Comparison of ENCODE assay signal across 19 cellular contexts in genomic region chr3:157318639-157319288, GRCh38.
A peak's percentile ranks its signal among the peaks of the same experiment; 100 is the strongest.
DNase-seq lines count a peak whose midpoint lies in the region; ATAC-seq, FAIRE-seq and TF ChIP-seq lines count a peak whose summit lies in the region.
"Had no signal": no experiment of that assay in that cellular context is flagged by ENCODE, and none has a peak within 500 bp of the region (broad histone marks: within the 10 kb centered on the region; RNA-seq: fewer than 3 reads in every experiment).

No MANE protein-coding gene starts in this region.

- H2AFZ ChIP-seq in HepG2 (ENCODE audit: low read length) (no peak overlapping the region), hepatocyte (no peak overlapping the region)

- H3K36me3 Mint-ChIP-seq in mesothelial cell of epicardium, result no peaks in the 10 kb centered on the region
- H3K36me3 Mint-ChIP-seq: CD4-positive, CD25-positive, alpha-beta regulatory T cell; IgD-negative memory B cell had no signal

- CTCF ChIA-PET in HepG2 (lab: Yijun Ruan, JAX; ENCODE audit: low intra/inter-chr PET ratio, low total read pairs), result no interaction called here

- H3K4me3 Mint-ChIP-seq in mesothelial cell of epicardium, result no peak overlapping the region
- H3K4me3 Mint-ChIP-seq: CD4-positive, CD25-positive, alpha-beta regulatory T cell; H9; IgD-negative memory B cell had no signal

- H4K20me1 ChIP-seq in HepG2 (ENCODE audit: insufficient read depth, low read length) (no peaks in the 10 kb centered on the region), hepatocyte (ENCODE audit: insufficient read depth, poor library complexity, severe bottlenecking) (no peaks in the 10 kb centered on the region)
- H4K20me1 ChIP-seq: BLaER1 treated with 17β-estradiol and CSF1 and Interleukin-3, amounts not matched to agents 10 nM and 100 nM had no signal

- intact Hi-C loops in HepG2 (cut with micrococcal nuclease; ENCODE audit: unreplicated experiment) (no loop called here), right lobe of liver (cut with DNase I) (no loop called here)

- FAIRE-seq in HepG2 (lab: Jason Lieb, UNC), result no peak
- FAIRE-seq: GM12878, HTR-8/SVneo had no signal

- no peak for TF ChIP-seq CTCF in HepG2 (CRISPR knock-in tag; IDR thresholded peaks at IDR 0.05)
- TF ChIP-seq CTCF in right lobe of liver (IDR thresholded peaks at IDR 0.05), result no peak
- no peak for TF ChIP-seq CTCF in hepatocyte (IDR thresholded peaks at IDR 0.05; ENCODE audit: poor library complexity)
- TF ChIP-seq CTCF in mesothelial cell of epicardium (IDR thresholded peaks at IDR 0.05; ENCODE audit: unreplicated experiment), result no peak

- peak overlapping the region; percentile 66 for H3K27ac Mint-ChIP-seq in mesothelial cell of epicardium
- H3K27ac Mint-ChIP-seq: CD4-positive, CD25-positive, alpha-beta regulatory T cell; IgD-negative memory B cell had no signal

- H3K36me3 ChIP-seq in HepG2 (replicated peaks in 1 of 2; ENCODE audit: control insufficient read depth in 1 of 2, insufficient read depth in 2 of 2, low read length in 2 of 2) (no peaks in the 10 kb centered on the region), right lobe of liver (no peaks in the 10 kb centered on the region), hepatocyte (replicated peaks; ENCODE audit: insufficient read depth, low read depth) (no peaks in the 10 kb centered on the region)
- H3K36me3 ChIP-seq: BLaER1 treated with 17β-estradiol and CSF1 and Interleukin-3, amounts not matched to agents 10 nM and 100 nM had no signal

- no peak for TF ChIP-seq RAD21 in HepG2 (CRISPR knock-in tag; IDR thresholded peaks at IDR 0.05)

- H3K4me2 ChIP-seq in HepG2 (ENCODE audit: low read depth, low read length) (no peak overlapping the region), hepatocyte (peak overlapping the region; percentile 7)
- H3K4me2 ChIP-seq: BLaER1 treated with 17β-estradiol and CSF1 and Interleukin-3, amounts not matched to agents 10 nM and 100 nM had no signal

- H3K4me3 ChIP-seq in HepG2 (replicated peaks in 1 of 3; ENCODE audit: insufficient read depth in 1 of 3, low read depth in 2 of 3, low read length in 3 of 3) (no peak overlapping the region), right lobe of liver (no peak overlapping the region), hepatocyte (no peak overlapping the region)
- H3K4me3 ChIP-seq: BLaER1 treated with 17β-estradiol and CSF1 and Interleukin-3, amounts not matched to agents 10 nM and 100 nM; GM12878 had no signal

- H3K4me1 ChIP-seq in HepG2 (ENCODE audit: insufficient read depth, low read length), result peaks cover 7% of the 10 kb centered on the region; the same call in 1 of the 2 replicates
- H3K4me1 ChIP-seq in right lobe of liver, result no peaks in the 10 kb centered on the region
- H3K4me1 ChIP-seq in hepatocyte (ENCODE audit: insufficient read depth), result peaks cover 6% of the 10 kb centered on the region
- H3K4me1 ChIP-seq: BLaER1 treated with 17β-estradiol and CSF1 and Interleukin-3, amounts not matched to agents 10 nM and 100 nM had no signal

- POLR2A ChIA-PET in HepG2 (lab: Yijun Ruan, JAX), result no interaction called here

- no TSS peak for BruUV-seq in HepG2 (replicated peaks; lab: Mats Ljungman, UMichigan)

- no peak overlapping the region for H3K27ac ChIP-seq in HepG2 (ENCODE audit: extremely low read length, insufficient read depth, low read length)
- H3K27ac ChIP-seq in right lobe of liver, result no peak overlapping the region
- H3K27ac ChIP-seq in hepatocyte, result peak overlapping the region; percentile 23
- H3K27ac ChIP-seq: 22Rv1; BLaER1 treated with 17β-estradiol and CSF1 and Interleukin-3, amounts not matched to agents 10 nM and 100 nM had no signal

- ATAC-seq in HepG2 (no peak), right lobe of liver (no peak), HG02642 (IDR thresholded peaks at IDR 0.05; ENCODE audit: poor library complexity, unreplicated experiment) (no peak), HG03442 (IDR thresholded peaks at IDR 0.05; ENCODE audit: unreplicated experiment) (no peak)
- ATAC-seq: GM12878 had no signal

- 2% methylated on average over 5 of the region's 5 CpGs for WGBS in HepG2 (ENCODE audit: low lambda C conversion rate)
- 46% methylated on average over 5 of the region's 5 CpGs for WGBS in right lobe of liver (ENCODE audit: insufficient coverage, low coverage, low lambda C conversion rate, missing lambda C conversion rate)
- WGBS in hepatocyte (ENCODE audit: low lambda C conversion rate, missing lambda C conversion rate), result 52% methylated on average over 5 of the region's 5 CpGs

- H3K9ac ChIP-seq in HepG2 (ENCODE audit: insufficient read depth, low read depth, low read length), result no peak overlapping the region
- H3K9ac ChIP-seq: BLaER1 treated with 17β-estradiol and CSF1 and Interleukin-3, amounts not matched to agents 10 nM and 100 nM had no signal

- H3K9me3 ChIP-seq in HepG2 (ENCODE audit: low read length), result no peaks in the 10 kb centered on the region
- no peaks in the 10 kb centered on the region for H3K9me3 ChIP-seq in right lobe of liver
- no peaks in the 10 kb centered on the region for H3K9me3 ChIP-seq in hepatocyte (ENCODE audit: low read depth)
- H3K9me3 ChIP-seq: BLaER1 treated with 17β-estradiol and CSF1 and Interleukin-3, amounts not matched to agents 10 nM and 100 nM had no signal

- no peaks in the 10 kb centered on the region for H3K79me2 ChIP-seq in HepG2 (ENCODE audit: insufficient read depth, low read length)
- no peaks in the 10 kb centered on the region for H3K79me2 ChIP-seq in hepatocyte

- DNase-seq in HepG2 (ENCODE audit: low spot score) (peak; percentile 2), right lobe of liver (no peak), hepatocyte (ENCODE audit: low spot score) (no peak), mesothelial cell of epicardium (ENCODE audit: low spot score in 2 of 2, unreplicated experiment in 2 of 2) (no peak), SK-N-DZ (ENCODE audit: low spot score) (no peak)
- DNase-seq in activated T-cell treated with anti-CD3 and anti-CD28 coated beads, Interleukin-2, amount 50 U/mL, for 1 hour, result no peak
- DNase-seq: AML-193; CD4-positive, CD25-positive, alpha-beta regulatory T cell; DMS79; GOT3; H9; KG1 had no signal

- TF ChIP-seq EP300 in HepG2 (IDR thresholded peaks at IDR 0.05; ENCODE audit: low read depth in 2 of 2, low read length in 2 of 2) (no peak), HepG2 (CRISPR knock-in tag; IDR thresholded peaks at IDR 0.05; ENCODE audit: borderline replicate concordance) (no peak)

- no peaks in the 10 kb centered on the region for H3K27me3 Mint-ChIP-seq in mesothelial cell of epicardium (ENCODE audit: low read depth)
- H3K27me3 Mint-ChIP-seq: CD4-positive, CD25-positive, alpha-beta regulatory T cell; IgD-negative memory B cell had no signal

- no peaks in the 10 kb centered on the region for H3K9me2 ChIP-seq in hepatocyte (replicated peaks; ENCODE audit: insufficient read depth)

- H3K9me3 Mint-ChIP-seq in mesothelial cell of epicardium, result peaks cover 9% of the 10 kb centered on the region
- H3K9me3 Mint-ChIP-seq: H9, IgD-negative memory B cell had no signal

- no peaks in the 10 kb centered on the region for H3K27me3 ChIP-seq in HepG2 (ENCODE audit: control insufficient read depth in 1 of 2, insufficient read depth in 2 of 2, low read length in 2 of 2)
- H3K27me3 ChIP-seq in right lobe of liver, result no peaks in the 10 kb centered on the region
- no peaks in the 10 kb centered on the region for H3K27me3 ChIP-seq in hepatocyte
- H3K27me3 ChIP-seq: BLaER1 treated with 17β-estradiol and CSF1 and Interleukin-3, amounts not matched to agents 10 nM and 100 nM had no signal

- TF ChIP-seq POLR2A in HepG2 (IDR thresholded peaks at IDR 0.05; ENCODE audit: insufficient read depth in 1 of 2, low read depth in 2 of 2, low read length in 2 of 2) (no peak), right lobe of liver (IDR thresholded peaks at IDR 0.05) (no peak)

- in situ Hi-C loops in HepG2 (cut with HindIII; ENCODE audit: extremely low pct_ligation_motif_present, low pct_unique_long_range_greater_than_20kb), result no loop called here

- peaks cover 28% of the 10 kb centered on the region for H3K4me1 Mint-ChIP-seq in mesothelial cell of epicardium
- H3K4me1 Mint-ChIP-seq: CD4-positive, CD25-positive, alpha-beta regulatory T cell; IgD-negative memory B cell had no signal

TF ChIP-seq in HepG2, 621 proteins besides CTCF, POLR2A, EP300 and RAD21 (continues in another document):
- TF ChIP-seq NFATC3 (CRISPR knock-in tag; IDR thresholded peaks at IDR 0.05), result no peak
- TF ChIP-seq ZNF839 (CRISPR knock-in tag; IDR thresholded peaks at IDR 0.05; ENCODE audit: borderline replicate concordance), result no peak
- TF ChIP-seq ZSCAN12 (CRISPR knock-in tag; IDR thresholded peaks at IDR 0.05), result no peak
- no peak for TF ChIP-seq HINFP (CRISPR knock-in tag; IDR thresholded peaks at IDR 0.05; ENCODE audit: low read depth)
- no peak for TF ChIP-seq MAF1 (CRISPR knock-in tag; IDR thresholded peaks at IDR 0.05; ENCODE audit: borderline replicate concordance)
- TF ChIP-seq FOXP1 (IDR thresholded peaks at IDR 0.05), result no peak
- TF ChIP-seq FOXP1 (CRISPR knock-in tag; IDR thresholded peaks at IDR 0.05), result no peak
- TF ChIP-seq SMC3 (IDR thresholded peaks at IDR 0.05; ENCODE audit: low read length), result no peak
- no peak for TF ChIP-seq ZNF775 (CRISPR knock-in tag; IDR thresholded peaks at IDR 0.05; ENCODE audit: borderline replicate concordance)
- no peak for TF ChIP-seq ZEB1 (IDR thresholded peaks at IDR 0.05; ENCODE audit: insufficient replicate concordance, low read depth)
- TF ChIP-seq ZNF10 (CRISPR knock-in tag; IDR thresholded peaks at IDR 0.05; ENCODE audit: borderline replicate concordance, low read depth), result no peak
- no peak for TF ChIP-seq GPBP1L1 (CRISPR knock-in tag; IDR thresholded peaks at IDR 0.05)
- TF ChIP-seq GTF3A (CRISPR knock-in tag; conservative IDR thresholded peaks at IDR 0.05), result no peak
